In genomic region chr7:148722340-148723165, GRCh38 we compare ENCODE assay signal across 1 cellular context.
A peak's percentile ranks its signal among the peaks of the same experiment; 100 is the strongest.
TF ChIP-seq lines count a peak whose summit lies in the region.

No MANE protein-coding gene starts in this region.

TF ChIP-seq in HepG2, 621 proteins besides CTCF, POLR2A, EP300 and RAD21 (continued from another document and continues in another):
- TF ChIP-seq, protein P1, sequence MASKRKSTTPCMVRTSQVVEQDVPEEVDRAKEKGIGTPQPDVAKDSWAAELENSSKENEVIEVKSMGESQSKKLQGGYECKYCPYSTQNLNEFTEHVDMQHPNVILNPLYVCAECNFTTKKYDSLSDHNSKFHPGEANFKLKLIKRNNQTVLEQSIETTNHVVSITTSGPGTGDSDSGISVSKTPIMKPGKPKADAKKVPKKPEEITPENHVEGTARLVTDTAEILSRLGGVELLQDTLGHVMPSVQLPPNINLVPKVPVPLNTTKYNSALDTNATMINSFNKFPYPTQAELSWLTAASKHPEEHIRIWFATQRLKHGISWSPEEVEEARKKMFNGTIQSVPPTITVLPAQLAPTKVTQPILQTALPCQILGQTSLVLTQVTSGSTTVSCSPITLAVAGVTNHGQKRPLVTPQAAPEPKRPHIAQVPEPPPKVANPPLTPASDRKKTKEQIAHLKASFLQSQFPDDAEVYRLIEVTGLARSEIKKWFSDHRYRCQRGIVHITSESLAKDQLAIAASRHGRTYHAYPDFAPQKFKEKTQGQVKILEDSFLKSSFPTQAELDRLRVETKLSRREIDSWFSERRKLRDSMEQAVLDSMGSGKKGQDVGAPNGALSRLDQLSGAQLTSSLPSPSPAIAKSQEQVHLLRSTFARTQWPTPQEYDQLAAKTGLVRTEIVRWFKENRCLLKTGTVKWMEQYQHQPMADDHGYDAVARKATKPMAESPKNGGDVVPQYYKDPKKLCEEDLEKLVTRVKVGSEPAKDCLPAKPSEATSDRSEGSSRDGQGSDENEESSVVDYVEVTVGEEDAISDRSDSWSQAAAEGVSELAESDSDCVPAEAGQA (IDR thresholded peaks at IDR 0.05; ENCODE audit: low read depth), result no peak
- TF ChIP-seq, protein P1 (CRISPR knock-in tag; IDR thresholded peaks at IDR 0.05; ENCODE audit: borderline replicate concordance), result no peak
- TF ChIP-seq GATAD2A (CRISPR knock-in tag; IDR thresholded peaks at IDR 0.05) (peak; percentile 80), TBX3 (IDR thresholded peaks at IDR 0.05; ENCODE audit: borderline replicate concordance) (no peak), ZNF619 (CRISPR knock-in tag; IDR thresholded peaks at IDR 0.05) (no peak), HDAC2 (CRISPR knock-in tag; IDR thresholded peaks at IDR 0.05) (no peak), ZNF451 (CRISPR knock-in tag; IDR thresholded peaks at IDR 0.05) (no peak), GPN1 (CRISPR knock-in tag; IDR thresholded peaks at IDR 0.05; ENCODE audit: borderline replicate concordance) (no peak), FOXA3 (CRISPR knock-in tag; IDR thresholded peaks at IDR 0.05) (peak; percentile 34; the same call in 1 of the 2 replicates), NR2C2 (CRISPR knock-in tag; IDR thresholded peaks at IDR 0.05; ENCODE audit: borderline replicate concordance) (no peak), KDM3A (CRISPR knock-in tag; IDR thresholded peaks at IDR 0.05; ENCODE audit: low read depth) (no peak), PATZ1 (CRISPR knock-in tag; IDR thresholded peaks at IDR 0.05) (0 out of 2 replicates have a peak, but pooled peaks have one; percentile 9), GLI4 (CRISPR knock-in tag; IDR thresholded peaks at IDR 0.05; ENCODE audit: borderline replicate concordance) (no peak), ZNF142 (CRISPR knock-in tag; IDR thresholded peaks at IDR 0.05) (no peak), SMC3 (IDR thresholded peaks at IDR 0.05; ENCODE audit: low read length) (no peak), CEBPB (IDR thresholded peaks at IDR 0.05; ENCODE audit: borderline replicate concordance, low read depth, low read length) (peak; percentile 71; the same call in 1 of the 2 replicates), PHF5A (CRISPR knock-in tag; IDR thresholded peaks at IDR 0.05; ENCODE audit: low read depth, unreplicated experiment) (no peak), ZMYM4 (CRISPR knock-in tag; IDR thresholded peaks at IDR 0.05) (no peak), MIER3 (CRISPR knock-in tag; IDR thresholded peaks at IDR 0.05; ENCODE audit: borderline replicate concordance) (no peak), HNRNPL (IDR thresholded peaks at IDR 0.05; ENCODE audit: low read depth, low read length) (0 out of 2 replicates have a peak, but pooled peaks have one; percentile 49), ZNF615 (CRISPR knock-in tag; IDR thresholded peaks at IDR 0.05; ENCODE audit: borderline replicate concordance) (no peak), CEBPG (CRISPR knock-in tag; IDR thresholded peaks at IDR 0.05) (peak; percentile 83), KAT7 (CRISPR knock-in tag; IDR thresholded peaks at IDR 0.05; ENCODE audit: borderline replicate concordance) (no peak), MEF2D (CRISPR knock-in tag; IDR thresholded peaks at IDR 0.05) (no peak), FOXJ3 (CRISPR knock-in tag; IDR thresholded peaks at IDR 0.05; ENCODE audit: borderline replicate concordance) (no peak; the same call in 1 of the 2 replicates), ZFYVE20 (CRISPR knock-in tag; IDR thresholded peaks at IDR 0.05; ENCODE audit: borderline replicate concordance, low read depth) (no peak), ZNF740 (CRISPR knock-in tag; IDR thresholded peaks at IDR 0.05) (no peak), SOX5 (CRISPR knock-in tag; IDR thresholded peaks at IDR 0.05; ENCODE audit: borderline replicate concordance) (no peak), TEAD2 (CRISPR knock-in tag; IDR thresholded peaks at IDR 0.05) (no peak), ZNF232 (CRISPR knock-in tag; IDR thresholded peaks at IDR 0.05; ENCODE audit: borderline replicate concordance) (no peak), ZNF274 (CRISPR knock-in tag; IDR thresholded peaks at IDR 0.05) (no peak), SMAD3 (CRISPR knock-in tag; IDR thresholded peaks at IDR 0.05) (no peak), GABPB1 (CRISPR knock-in tag; IDR thresholded peaks at IDR 0.05) (no peak), HMG20A (CRISPR knock-in tag; IDR thresholded peaks at IDR 0.05; ENCODE audit: borderline replicate concordance) (peak; percentile 30; the same call in 1 of the 2 replicates), EZH2 (conservative IDR thresholded peaks at IDR 0.05; ENCODE audit: low read depth, low read length) (no peak)
- TF ChIP-seq, protein P2, sequence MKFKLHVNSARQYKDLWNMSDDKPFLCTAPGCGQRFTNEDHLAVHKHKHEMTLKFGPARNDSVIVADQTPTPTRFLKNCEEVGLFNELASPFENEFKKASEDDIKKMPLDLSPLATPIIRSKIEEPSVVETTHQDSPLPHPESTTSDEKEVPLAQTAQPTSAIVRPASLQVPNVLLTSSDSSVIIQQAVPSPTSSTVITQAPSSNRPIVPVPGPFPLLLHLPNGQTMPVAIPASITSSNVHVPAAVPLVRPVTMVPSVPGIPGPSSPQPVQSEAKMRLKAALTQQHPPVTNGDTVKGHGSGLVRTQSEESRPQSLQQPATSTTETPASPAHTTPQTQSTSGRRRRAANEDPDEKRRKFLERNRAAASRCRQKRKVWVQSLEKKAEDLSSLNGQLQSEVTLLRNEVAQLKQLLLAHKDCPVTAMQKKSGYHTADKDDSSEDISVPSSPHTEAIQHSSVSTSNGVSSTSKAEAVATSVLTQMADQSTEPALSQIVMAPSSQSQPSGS (CRISPR knock-in tag; IDR thresholded peaks at IDR 0.05), result no peak
- TF ChIP-seq, protein P3, sequence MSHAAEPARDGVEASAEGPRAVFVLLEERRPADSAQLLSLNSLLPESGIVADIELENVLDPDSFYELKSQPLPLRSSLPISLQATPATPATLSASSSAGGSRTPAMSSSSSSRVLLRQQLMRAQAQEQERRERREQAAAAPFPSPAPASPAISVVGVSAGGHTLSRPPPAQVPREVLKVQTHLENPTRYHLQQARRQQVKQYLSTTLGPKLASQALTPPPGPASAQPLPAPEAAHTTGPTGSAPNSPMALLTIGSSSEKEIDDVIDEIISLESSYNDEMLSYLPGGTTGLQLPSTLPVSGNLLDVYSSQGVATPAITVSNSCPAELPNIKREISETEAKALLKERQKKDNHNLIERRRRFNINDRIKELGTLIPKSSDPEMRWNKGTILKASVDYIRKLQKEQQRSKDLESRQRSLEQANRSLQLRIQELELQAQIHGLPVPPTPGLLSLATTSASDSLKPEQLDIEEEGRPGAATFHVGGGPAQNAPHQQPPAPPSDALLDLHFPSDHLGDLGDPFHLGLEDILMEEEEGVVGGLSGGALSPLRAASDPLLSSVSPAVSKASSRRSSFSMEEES (CRISPR knock-in tag; IDR thresholded peaks at IDR 0.05), result no peak
- TF ChIP-seq, protein P4, sequence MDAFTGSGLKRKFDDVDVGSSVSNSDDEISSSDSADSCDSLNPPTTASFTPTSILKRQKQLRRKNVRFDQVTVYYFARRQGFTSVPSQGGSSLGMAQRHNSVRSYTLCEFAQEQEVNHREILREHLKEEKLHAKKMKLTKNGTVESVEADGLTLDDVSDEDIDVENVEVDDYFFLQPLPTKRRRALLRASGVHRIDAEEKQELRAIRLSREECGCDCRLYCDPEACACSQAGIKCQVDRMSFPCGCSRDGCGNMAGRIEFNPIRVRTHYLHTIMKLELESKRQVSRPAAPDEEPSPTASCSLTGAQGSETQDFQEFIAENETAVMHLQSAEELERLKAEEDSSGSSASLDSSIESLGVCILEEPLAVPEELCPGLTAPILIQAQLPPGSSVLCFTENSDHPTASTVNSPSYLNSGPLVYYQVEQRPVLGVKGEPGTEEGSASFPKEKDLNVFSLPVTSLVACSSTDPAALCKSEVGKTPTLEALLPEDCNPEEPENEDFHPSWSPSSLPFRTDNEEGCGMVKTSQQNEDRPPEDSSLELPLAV (CRISPR knock-in tag; conservative IDR thresholded peaks at IDR 0.05; ENCODE audit: low read depth), result no peak
- TF ChIP-seq, protein P5, sequence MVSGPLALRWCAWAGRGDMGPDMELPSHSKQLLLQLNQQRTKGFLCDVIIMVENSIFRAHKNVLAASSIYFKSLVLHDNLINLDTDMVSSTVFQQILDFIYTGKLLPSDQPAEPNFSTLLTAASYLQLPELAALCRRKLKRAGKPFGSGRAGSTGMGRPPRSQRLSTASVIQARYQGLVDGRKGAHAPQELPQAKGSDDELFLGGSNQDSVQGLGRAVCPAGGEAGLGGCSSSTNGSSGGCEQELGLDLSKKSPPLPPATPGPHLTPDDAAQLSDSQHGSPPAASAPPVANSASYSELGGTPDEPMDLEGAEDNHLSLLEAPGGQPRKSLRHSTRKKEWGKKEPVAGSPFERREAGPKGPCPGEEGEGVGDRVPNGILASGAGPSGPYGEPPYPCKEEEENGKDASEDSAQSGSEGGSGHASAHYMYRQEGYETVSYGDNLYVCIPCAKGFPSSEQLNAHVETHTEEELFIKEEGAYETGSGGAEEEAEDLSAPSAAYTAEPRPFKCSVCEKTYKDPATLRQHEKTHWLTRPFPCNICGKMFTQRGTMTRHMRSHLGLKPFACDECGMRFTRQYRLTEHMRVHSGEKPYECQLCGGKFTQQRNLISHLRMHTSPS (CRISPR knock-in tag; IDR thresholded peaks at IDR 0.05; ENCODE audit: low read depth), result peak; percentile 52; the same call in 1 of the 2 replicates
